In genomic region chr15:63354771-63355650, GRCh38 we compare ENCODE assay signal across 1 cellular context.
TF ChIP-seq lines count a peak whose summit lies in the region.

No MANE protein-coding gene starts in this region.

TF ChIP-seq in K562, 482 proteins besides CTCF, POLR2A, EP300 and RAD21:
- TF ChIP-seq DLX4 (CRISPR knock-in tag; IDR thresholded peaks at IDR 0.05), result no peak
- no peak for TF ChIP-seq FOXP4 (CRISPR knock-in tag; IDR thresholded peaks at IDR 0.05; ENCODE audit: borderline replicate concordance)
- TF ChIP-seq ZBTB26 (CRISPR knock-in tag; IDR thresholded peaks at IDR 0.05), result no peak
- TF ChIP-seq CHD7 (IDR thresholded peaks at IDR 0.05; ENCODE audit: low read depth, low read length), result no peak
- no peak for TF ChIP-seq SP1 (CRISPR knock-in tag; IDR thresholded peaks at IDR 0.05)
- no peak for TF ChIP-seq ZBTB7A (IDR thresholded peaks at IDR 0.05; ENCODE audit: borderline replicate concordance, control insufficient read depth, low read depth, low read length)
